ENCODE assay signal across 1 cellular context in genomic region chr18:5294618-5295230, GRCh38.
TF ChIP-seq lines count a peak whose summit lies in the region.

No MANE protein-coding gene starts in this region.

TF ChIP-seq in H1, 55 proteins besides CTCF, POLR2A, EP300 and RAD21 (continued from another document):
- TF ChIP-seq KDM4A (IDR thresholded peaks at IDR 0.05; ENCODE audit: low read depth, low read length, severe bottlenecking) (peak; percentile 71), POU5F1 (IDR thresholded peaks at IDR 0.05; ENCODE audit: low read depth, low read length) (no peak), CHD1 (IDR thresholded peaks at IDR 0.05; ENCODE audit: low read depth, low read length) (no peak), NRF1 (IDR thresholded peaks at IDR 0.05; ENCODE audit: low read depth, low read length) (no peak), POLR2AphosphoS5 (IDR thresholded peaks at IDR 0.05; ENCODE audit: low read depth, low read length) (peak; percentile 31; the same call in 1 of the 2 replicates), ASH2L (IDR thresholded peaks at IDR 0.05; ENCODE audit: low read length) (peak; percentile 77), GTF2F1 (IDR thresholded peaks at IDR 0.05; ENCODE audit: borderline replicate concordance, low read depth, low read length) (no peak), YY1 (IDR thresholded peaks at IDR 0.05; ENCODE audit: low read depth, low read length) (peak; percentile 87), TAF7 (optimal IDR thresholded peaks at IDR 0.05; ENCODE audit: borderline replicate concordance, low read depth, low read length) (peak; percentile 34), CBX8 (IDR thresholded peaks at IDR 0.05; ENCODE audit: borderline replicate concordance, low read depth, low read length) (no peak), SAP30 (IDR thresholded peaks at IDR 0.05; ENCODE audit: insufficient read depth, insufficient replicate concordance, low read length) (peak; percentile 76), KDM5A (IDR thresholded peaks at IDR 0.05; ENCODE audit: low read length) (no peak), SIRT6 (IDR thresholded peaks at IDR 0.05; ENCODE audit: low read length) (no peak), RFX5 (IDR thresholded peaks at IDR 0.05; ENCODE audit: borderline replicate concordance, low read depth, low read length) (no peak), SIN3A (conservative IDR thresholded peaks at IDR 0.05 in 1 of 2, IDR thresholded peaks at IDR 0.05 in 1 of 2; ENCODE audit: low read depth in 1 of 2, low read length in 2 of 2) (peak; percentile 36 to 63; a peak in 2 of 4 replicates), HDAC6 (IDR thresholded peaks at IDR 0.05; ENCODE audit: low read depth, low read length) (no peak), GABPA (IDR thresholded peaks at IDR 0.05; ENCODE audit: borderline replicate concordance, insufficient read depth, low read length) (no peak), EGR1 (IDR thresholded peaks at IDR 0.05; ENCODE audit: borderline replicate concordance, low read depth, low read length) (no peak)
